Comparison of ENCODE assay signal across 34 cellular contexts in genomic region chr20:46879386-46879785, GRCh38. TPM values are rescaled to one million over a fixed set of nuclear protein-coding genes. Genes with fewer than 3 reads are reported as not detected.
DNase-seq lines count a peak whose midpoint lies in the region; ATAC-seq and TF ChIP-seq lines count a peak whose summit lies in the region.
"Had no signal": no experiment of that assay in that cellular context is flagged by ENCODE, and none has a peak within 500 bp of the region (broad histone marks: within the 10 kb centered on the region; RNA-seq: fewer than 3 reads in every experiment).

No MANE protein-coding gene starts in this region.

- H3K27ac ChIP-seq in GM23338 (ENCODE audit: low read depth) (no peak overlapping the region), thyroid gland (no peak overlapping the region), aorta (ENCODE audit: low read depth in 1 of 2, low read length in 2 of 2) (no peak overlapping the region)
- H3K27ac ChIP-seq: 22Rv1; A549; BLaER1; BLaER1 treated with 17β-estradiol and CSF1 and Interleukin-3, amounts not matched to agents 10 nM and 100 nM; C4-2B had no signal

- no peaks in the 10 kb centered on the region for H3K9me3 Mint-ChIP-seq in GM23338
- no peaks in the 10 kb centered on the region for H3K9me3 Mint-ChIP-seq in nephron
- H3K9me3 Mint-ChIP-seq: CD4-positive, alpha-beta memory T cell; CD4-positive, alpha-beta T cell; CD4-positive, CD25-positive, alpha-beta regulatory T cell; CD8-positive, alpha-beta T cell had no signal

- WGBS in thyroid gland, 2 donors: 65 to 69% methylated on average over 5 of the region's 5 CpGs
- 82 to 85% methylated on average over 5 of the region's 5 CpGs for WGBS in aorta, 2 donors

- intact Hi-C loops in thyroid gland (cut with DNase I) (no loop called here), aorta (cut with DNase I) (no loop called here)

- no peaks in the 10 kb centered on the region for H3F3A ChIP-seq in GM23338 (replicated peaks; ENCODE audit: low read depth)

- peaks cover 20% of the 10 kb centered on the region for H3K4me1 Mint-ChIP-seq in GM23338
- H3K4me1 Mint-ChIP-seq in nephron: peaks cover 21% of the 10 kb centered on the region
- H3K4me1 Mint-ChIP-seq: B cell; CD14-positive monocyte; CD4-positive, alpha-beta memory T cell; CD4-positive, CD25-positive, alpha-beta regulatory T cell; CD8-positive, alpha-beta memory T cell had no signal

- no peaks in the 10 kb centered on the region for H3K36me3 Mint-ChIP-seq in GM23338 (ENCODE audit: low read depth)
- no peaks in the 10 kb centered on the region for H3K36me3 Mint-ChIP-seq in nephron (ENCODE audit: low read depth)
- H3K36me3 Mint-ChIP-seq: CD14-positive monocyte; CD4-positive, alpha-beta memory T cell; CD4-positive, CD25-positive, alpha-beta regulatory T cell; CD8-positive, alpha-beta memory T cell; CD8-positive, alpha-beta T cell had no signal

- H3K27ac Mint-ChIP-seq in GM23338 (no peak overlapping the region), nephron (peak overlapping the region in 2 of 3 experiments; percentile 4 to 10)
- H3K27ac Mint-ChIP-seq: B cell; CD14-positive monocyte; CD4-positive, alpha-beta memory T cell; CD4-positive, alpha-beta T cell; CD4-positive, CD25-positive, alpha-beta regulatory T cell; CD8-positive, alpha-beta T cell had no signal

- no peak overlapping the region for H3K4me2 ChIP-seq in GM23338
- H3K4me2 ChIP-seq: A549; BLaER1; BLaER1 treated with 17β-estradiol and CSF1 and Interleukin-3, amounts not matched to agents 10 nM and 100 nM had no signal

- no peaks in the 10 kb centered on the region for H4K20me1 ChIP-seq in GM23338 (replicated peaks; ENCODE audit: insufficient read depth)
- H4K20me1 ChIP-seq: BLaER1; BLaER1 treated with 17β-estradiol and CSF1 and Interleukin-3, amounts not matched to agents 10 nM and 100 nM had no signal

- ATAC-seq in GM23338 (no peak), HG02885 (IDR thresholded peaks at IDR 0.05; ENCODE audit: poor library complexity, unreplicated experiment) (no peak), aorta (ENCODE audit: low FRiP score) (no peak)
- ATAC-seq: A549; CD8-positive, alpha-beta T cell had no signal

- H3K36me3 ChIP-seq in GM23338 (ENCODE audit: insufficient read depth) (no peaks in the 10 kb centered on the region), thyroid gland (no peaks in the 10 kb centered on the region), aorta (ENCODE audit: control insufficient read depth in 1 of 2, insufficient read depth in 2 of 2, low read length in 1 of 2) (no peaks in the 10 kb centered on the region)
- H3K36me3 ChIP-seq: BE2C; BLaER1; BLaER1 treated with 17β-estradiol and CSF1 and Interleukin-3, amounts not matched to agents 10 nM and 100 nM had no signal

- TF ChIP-seq CTCF in GM23338 (conservative IDR thresholded peaks at IDR 0.05; ENCODE audit: low read depth in 2 of 2): no peak
- no peak for TF ChIP-seq CTCF in nephron (IDR thresholded peaks at IDR 0.05; ENCODE audit: unreplicated experiment in 3 of 3)
- TF ChIP-seq CTCF in thyroid gland (IDR thresholded peaks at IDR 0.05): no peak

- H3K79me2 ChIP-seq in GM23338 (replicated peaks; ENCODE audit: insufficient read depth): no peaks in the 10 kb centered on the region

- H3K9me3 ChIP-seq in thyroid gland (no peaks in the 10 kb centered on the region), aorta (ENCODE audit: control insufficient read depth, low read length) (no peaks in the 10 kb centered on the region)
- H3K9me3 ChIP-seq: A549; BE2C; BLaER1; BLaER1 treated with 17β-estradiol and CSF1 and Interleukin-3, amounts not matched to agents 10 nM and 100 nM; Caco-2 had no signal

- TF ChIP-seq POLR2A in thyroid gland (IDR thresholded peaks at IDR 0.05): no peak

- DNase-seq in GM23338 (ENCODE audit: low spot score) (no peak), thyroid gland (peak; percentile 62 to 71), cerebellar cortex (ENCODE audit: low spot score) (no peak), aorta (no peak)
- DNase-seq: 8988T; ACHN; AML-193; BE2C; C1 segment of cervical spinal cord; Caco-2; Calu3; CD4-positive, alpha-beta memory T cell; CD4-positive, alpha-beta T cell; CD4-positive, CD25-positive, alpha-beta regulatory T cell; CD8-positive, alpha-beta memory T cell; CD8-positive, alpha-beta T cell; COR-L47; DMS 273 treated with DMSO at 0.1 percent for 48 hours; DMS153; DMS53; DMS79; DMS79 treated with DMSO at 0.1 percent for 48 hours; DND-41; EL had no signal

- H2AFZ ChIP-seq in GM23338: peak overlapping the region; percentile 72; the same call in 1 of the 2 replicates

- H3K4me3 ChIP-seq in GM23338 (no peak overlapping the region), thyroid gland (replicated peaks in 1 of 3) (no peak overlapping the region), aorta (ENCODE audit: low read length in 2 of 2) (no peak overlapping the region)
- H3K4me3 ChIP-seq: A549; BLaER1; BLaER1 treated with 17β-estradiol and CSF1 and Interleukin-3, amounts not matched to agents 10 nM and 100 nM had no signal

- peaks cover 5% of the 10 kb centered on the region; the same call in 1 of the 2 replicates for H3K4me1 ChIP-seq in GM23338 (ENCODE audit: insufficient read depth)
- peaks cover 9 to 17% of the 10 kb centered on the region in 2 donors for H3K4me1 ChIP-seq in thyroid gland
- H3K4me1 ChIP-seq in aorta (ENCODE audit: control insufficient read depth in 1 of 2, insufficient read depth in 2 of 2, low read length in 2 of 2): peaks cover 0 to 1% of the 10 kb centered on the region in 2 donors
- H3K4me1 ChIP-seq: A549; BE2C; BLaER1; BLaER1 treated with 17β-estradiol and CSF1 and Interleukin-3, amounts not matched to agents 10 nM and 100 nM; Caco-2 had no signal

- H3K4me3 Mint-ChIP-seq in GM23338 (no peak overlapping the region), nephron (no peak overlapping the region)
- H3K4me3 Mint-ChIP-seq: B cell; CD14-positive monocyte; CD4-positive, alpha-beta T cell; CD4-positive, CD25-positive, alpha-beta regulatory T cell; CD8-positive, alpha-beta memory T cell; CD8-positive, alpha-beta T cell had no signal

- H3K9me2 ChIP-seq in GM23338 (ENCODE audit: insufficient read depth): peaks cover 3% of the 10 kb centered on the region; the same call in 1 of the 2 replicates

- H3K27me3 ChIP-seq in GM23338 (ENCODE audit: insufficient read depth) (no peaks in the 10 kb centered on the region), thyroid gland (no peaks in the 10 kb centered on the region), aorta (ENCODE audit: control insufficient read depth in 1 of 2, insufficient read depth in 2 of 2, low read length in 1 of 2) (no peaks in the 10 kb centered on the region)
- H3K27me3 ChIP-seq: BLaER1; BLaER1 treated with 17β-estradiol and CSF1 and Interleukin-3, amounts not matched to agents 10 nM and 100 nM had no signal

- peaks cover 4% of the 10 kb centered on the region for H3K27me3 Mint-ChIP-seq in GM23338 (ENCODE audit: insufficient read depth, low read depth, poor library complexity)
- peaks cover 4% of the 10 kb centered on the region for H3K27me3 Mint-ChIP-seq in nephron (ENCODE audit: low read depth)

TF ChIP-seq in GM23338, 12 proteins besides CTCF, POLR2A, EP300 and RAD21 (continues in another document):
- TF ChIP-seq ZNF331 (CRISPR knock-in tag; IDR thresholded peaks at IDR 0.05; ENCODE audit: low read depth) (no peak), NANOG (IDR thresholded peaks at IDR 0.05; ENCODE audit: borderline replicate concordance) (no peak), EZH2phosphoT487 (IDR thresholded peaks at IDR 0.05; ENCODE audit: unreplicated experiment) (no peak), CREB1 (CRISPR knock-in tag; IDR thresholded peaks at IDR 0.05; ENCODE audit: low read depth) (no peak), ETS1 (IDR thresholded peaks at IDR 0.05) (no peak), REST (IDR thresholded peaks at IDR 0.05; ENCODE audit: unreplicated experiment) (no peak), POLR2AphosphoS5 (IDR thresholded peaks at IDR 0.05; ENCODE audit: low read depth) (no peak), JUNB (IDR thresholded peaks at IDR 0.05; ENCODE audit: unreplicated experiment) (no peak), STAT1 (IDR thresholded peaks at IDR 0.05; ENCODE audit: unreplicated experiment) (no peak), ZNF114 (CRISPR knock-in tag; IDR thresholded peaks at IDR 0.05) (no peak)

RNA-seq across cellular contexts. Expression of gene EYA2, which starts 15.3 kb away (rescaled TPM):
- total RNA-seq in GM23338 (2014; rRNA removed; shearing (Covaris generic)): 0.16 and 0.56 TPM in 2 replicates
- 0.50 and 0.94 TPM in 2 replicates for polyA plus RNA-seq in GM23338 (2016; fragmentation: Nextera tagmentation; extraction: Ambion mirVana)
- total RNA-seq in thyroid gland: 10 to 100 TPM in 3 of 4 donors, 1 to 10 TPM in 1; 9.9 to 20.1 (median 13.8) TPM
- total RNA-seq in aorta: 10 to 100 TPM; 10.7 to 10.9 TPM
- polyA plus RNA-seq in aorta: 1 to 10 TPM; 1.2 to 2.8 TPM
- total RNA-seq: A673; CD4-positive, alpha-beta memory T cell; CD4-positive, alpha-beta T cell; CD4-positive, CD25-positive, alpha-beta regulatory T cell; CD8-positive, alpha-beta memory T cell; CD8-positive, alpha-beta T cell had no signal
- polyA plus RNA-seq: CD4-positive, alpha-beta memory T cell; CD4-positive, CD25-positive, alpha-beta regulatory T cell; CD8-positive, alpha-beta memory T cell had no signal

Comparison
In these comparisons a context has a peak if more than half of its experiments do, and no peak if none do; other contexts are left out.
1. DNase-seq: peak in thyroid gland (2 of 2); none in GM23338 (single experiment), cerebellar cortex (single experiment) and aorta (0 of 2).